15 cellular contexts compared by ENCODE assay signal in genomic region chr3:128178782-128179473, GRCh38. TPM values are rescaled to one million over a fixed set of nuclear protein-coding genes. Genes with fewer than 3 reads are reported as not detected.
A peak's percentile ranks its signal among the peaks of the same experiment; 100 is the strongest.
DNase-seq lines count a peak whose midpoint lies in the region; ATAC-seq and TF ChIP-seq lines count a peak whose summit lies in the region.
"Had no signal": no experiment of that assay in that cellular context is flagged by ENCODE, and none has a peak within 500 bp of the region (broad histone marks: within the 10 kb centered on the region; RNA-seq: fewer than 3 reads in every experiment).

No MANE protein-coding gene starts in this region.

- H2BK15ac ChIP-seq in IMR-90 (ENCODE audit: low read depth, low read length), result no peak overlapping the region

- no peak overlapping the region for H3K9ac ChIP-seq in IMR-90 (ENCODE audit: low read depth, low read length)

- in situ Hi-C loops in IMR-90 (cut with MboI; ENCODE audit: low sequenced_read_pairs), result loop anchor here (10.0 kb wide), 1 partner anchor 416 kb away; no protein-coding TSS in a partner anchor

- 0 out of 2 replicates have a peak, but pooled peaks cover under 1% of the 10 kb centered on the region for H4K20me1 ChIP-seq in IMR-90 (ENCODE audit: insufficient read depth, low read length)

- POLR2A ChIA-PET in IMR-90 (lab: Charles Lee; ENCODE audit: unreplicated experiment), result no interaction called here

- no peak overlapping the region for H3K4me3 Mint-ChIP-seq in mesothelial cell of epicardium
- H3K4me3 Mint-ChIP-seq: central memory CD8-positive, alpha-beta T cell had no signal

- CTCF ChIA-PET in IMR-90 (lab: Yijun Ruan, JAX), result no interaction called here

- H3K27ac Mint-ChIP-seq in mesothelial cell of epicardium, result peak overlapping the region; percentile 41
- H3K27ac Mint-ChIP-seq: activated naive CD4-positive, alpha-beta T cell treated with anti-CD3 and anti-CD28 coated beads, Interleukin-2, amount 50 U/mL, for 24 hours had no signal

- H3K27me3 ChIP-seq in ACC112 (ENCODE audit: insufficient read depth, low read length), result no peaks in the 10 kb centered on the region
- H3K27me3 ChIP-seq in IMR-90 (ENCODE audit: control insufficient read depth, insufficient read depth, low read length), result no peaks in the 10 kb centered on the region
- H3K27me3 ChIP-seq: sigmoid colon had no signal

- H2BK20ac ChIP-seq in IMR-90 (ENCODE audit: low read depth, low read length), result no peak overlapping the region

- no peak overlapping the region for H4K8ac ChIP-seq in IMR-90 (ENCODE audit: low read depth in 2 of 2, low read length in 2 of 2)

- H3K9me1 ChIP-seq in IMR-90 (ENCODE audit: insufficient read depth, low read length), result 0 out of 2 replicates have a peak, but pooled peaks cover 3% of the 10 kb centered on the region

- no peak overlapping the region for H3K18ac ChIP-seq in IMR-90 (ENCODE audit: low read depth, low read length)

- no peak overlapping the region for H3K14ac ChIP-seq in IMR-90 (replicated peaks; ENCODE audit: low read depth, low read length)

- peaks cover 23% of the 10 kb centered on the region for H3K4me1 ChIP-seq in ACC112 (ENCODE audit: control insufficient read depth, insufficient read depth, low read length, unreplicated experiment)
- H3K4me1 ChIP-seq in IMR-90 (ENCODE audit: control insufficient read depth, insufficient read depth, low read length), result peaks cover 2% of the 10 kb centered on the region; the same call in 1 of the 2 replicates

- BruUV-seq in IMR-90 (replicated peaks; lab: Mats Ljungman, UMichigan), result no TSS peak

- H2AFZ ChIP-seq in ACC112 (ENCODE audit: low read length, unreplicated experiment) (peak overlapping the region; percentile 34), IMR-90 (replicated peaks; ENCODE audit: low read length, poor library complexity) (no peak overlapping the region)

- ATAC-seq in IMR-90 (ENCODE audit: low read depth) (peak; percentile 72), HG02973 (IDR thresholded peaks at IDR 0.05; ENCODE audit: unreplicated experiment) (no peak)

- H3K4me2 ChIP-seq in IMR-90 (ENCODE audit: low read depth, low read length), result peak overlapping the region; percentile 56

- peaks cover 54% of the 10 kb centered on the region for H3K4me1 Mint-ChIP-seq in mesothelial cell of epicardium

- H3K36me3 Mint-ChIP-seq in mesothelial cell of epicardium, result no peaks in the 10 kb centered on the region

- H3K27ac ChIP-seq in ACC112 (ENCODE audit: low read depth, low read length) (peak overlapping the region; percentile 3; the same call in 1 of the 2 replicates), IMR-90 (ENCODE audit: insufficient read depth, low read length) (no peak overlapping the region), coronary artery (no peak overlapping the region)
- H3K27ac ChIP-seq: epithelial cell of prostate, sigmoid colon had no signal

- H3K79me2 ChIP-seq in ACC112 (ENCODE audit: control insufficient read depth, insufficient read depth, low read length, unreplicated experiment), result peaks cover 12% of the 10 kb centered on the region

- no peaks in the 10 kb centered on the region for H3K9me3 Mint-ChIP-seq in mesothelial cell of epicardium
- H3K9me3 Mint-ChIP-seq: activated naive CD4-positive, alpha-beta T cell treated with anti-CD3 and anti-CD28 coated beads, Interleukin-2, amount 50 U/mL, for 24 hours; central memory CD8-positive, alpha-beta T cell had no signal

- intact Hi-C loops in IMR-90 (cut with micrococcal nuclease), result no loop called here

- peaks cover 14 to 20% of the 10 kb centered on the region in 2 experiments; a peak in 3 of 4 replicates for H3K79me1 ChIP-seq in IMR-90 (ENCODE audit: low read depth in 1 of 2, low read length in 2 of 2)

- no CpG with 5 or more reads among the region's 4 CpGs for WGBS in IMR-90 (ENCODE audit: extremely low coverage in 2 of 2, insufficient read length in 1 of 2), 2 experiments

- H3K23ac ChIP-seq in IMR-90 (ENCODE audit: low read depth, low read length), result no peak overlapping the region

- no peak for TF ChIP-seq CTCF in IMR-90 (conservative IDR thresholded peaks at IDR 0.05; ENCODE audit: low read depth, low read length)
- no peak for TF ChIP-seq CTCF in coronary artery (IDR thresholded peaks at IDR 0.05)
- TF ChIP-seq CTCF in mesothelial cell of epicardium (IDR thresholded peaks at IDR 0.05; ENCODE audit: unreplicated experiment), result no peak

- H3K4ac ChIP-seq in IMR-90 (ENCODE audit: low read depth, low read length), result no peak overlapping the region

- H3K36me3 ChIP-seq in ACC112 (ENCODE audit: insufficient read depth, low read length) (no peaks in the 10 kb centered on the region), IMR-90 (ENCODE audit: control insufficient read depth, insufficient read depth, low read length) (no peaks in the 10 kb centered on the region)
- H3K36me3 ChIP-seq: sigmoid colon had no signal

- H3K56ac ChIP-seq in IMR-90 (ENCODE audit: extremely low read depth, insufficient read depth, low read length), result no peak overlapping the region

- TF ChIP-seq RAD21 in IMR-90 (IDR thresholded peaks at IDR 0.05; ENCODE audit: low read length), result no peak

- H2BK5ac ChIP-seq in IMR-90 (ENCODE audit: low read depth, low read length, poor library complexity, severe bottlenecking), result no peak overlapping the region

- dilution Hi-C loops in IMR-90 (cut with HindIII; ENCODE audit: low sequenced_read_pairs, unreplicated experiment), result no loop called here

- no peaks in the 10 kb centered on the region for H3K27me3 Mint-ChIP-seq in mesothelial cell of epicardium (ENCODE audit: low read depth)
- H3K27me3 Mint-ChIP-seq: activated naive CD4-positive, alpha-beta T cell treated with anti-CD3 and anti-CD28 coated beads, Interleukin-2, amount 50 U/mL, for 24 hours; central memory CD8-positive, alpha-beta T cell had no signal

- H2AK5ac ChIP-seq in IMR-90 (ENCODE audit: low read depth, low read length), result no peak overlapping the region

- TF ChIP-seq POLR2A in IMR-90 (IDR thresholded peaks at IDR 0.05; ENCODE audit: low read depth, low read length), result no peak

- no peak overlapping the region for H4K91ac ChIP-seq in IMR-90 (ENCODE audit: insufficient read depth, low read depth, low read length)

- H4K5ac ChIP-seq in IMR-90 (ENCODE audit: low read depth, low read length), result no peak overlapping the region

- H3K9me3 ChIP-seq in IMR-90 (ENCODE audit: control insufficient read depth, insufficient read depth, low read length), result no peaks in the 10 kb centered on the region
- H3K9me3 ChIP-seq: sigmoid colon had no signal

- no peak overlapping the region for H2AK9ac ChIP-seq in IMR-90 (replicated peaks; ENCODE audit: low read depth, low read length, poor library complexity)

- no peak overlapping the region for H2BK120ac ChIP-seq in IMR-90 (ENCODE audit: low read depth, low read length)

- DNase-seq in IMR-90 (peak; percentile 15), coronary artery (ENCODE audit: low spot score) (no peak), mesothelial cell of epicardium (ENCODE audit: low spot score in 2 of 2, unreplicated experiment in 2 of 2) (no peak), mesenteric fat pad (ENCODE audit: low spot score) (no peak), SIG-M5 treated with dmso at 0.1 percent for 504 hours (lab: John Stamatoyannopoulos, UW; ENCODE audit: unreplicated experiment) (no peak)
- no peak for DNase-seq in activated CD4-positive, CD25-positive, alpha-beta regulatory T cell treated with anti-CD3 and anti-CD28 coated beads, Interleukin-2, amount 50 U/mL, for 72 hours
- DNase-seq: HCEC 1CT; NCI-H524; sigmoid colon; stimulated activated naive CD4-positive, alpha-beta T cell treated with Interleukin-2 at 50 U/mL for 16 hours had no signal

- H3K4me3 ChIP-seq in ACC112 (ENCODE audit: low read depth, low read length) (peak overlapping the region; percentile 74), IMR-90 (ENCODE audit: insufficient read depth, low read depth, low read length) (no peak overlapping the region), coronary artery (peak overlapping the region; percentile 32)

TF ChIP-seq in IMR-90, 13 proteins besides CTCF, POLR2A, EP300 and RAD21 (continues in another document):
- no peak for TF ChIP-seq RCOR1 (IDR thresholded peaks at IDR 0.05; ENCODE audit: insufficient replicate concordance, low read length)
- TF ChIP-seq FOS (IDR thresholded peaks at IDR 0.05; ENCODE audit: low read depth, low read length), result no peak
- no peak for TF ChIP-seq MAZ (IDR thresholded peaks at IDR 0.05; ENCODE audit: borderline replicate concordance, low read depth, low read length)
- no peak for TF ChIP-seq ELK1 (IDR thresholded peaks at IDR 0.05; ENCODE audit: borderline replicate concordance, low read depth, low read length)
- no peak for TF ChIP-seq USF2 (IDR thresholded peaks at IDR 0.05; ENCODE audit: low read depth, low read length)
- TF ChIP-seq MAFK (IDR thresholded peaks at IDR 0.05; ENCODE audit: low read depth, low read length), result no peak
- TF ChIP-seq NFE2L2 (IDR thresholded peaks at IDR 0.05; ENCODE audit: low read depth, low read length), result no peak
- TF ChIP-seq CEBPB (IDR thresholded peaks at IDR 0.05; ENCODE audit: low read depth, low read length), result no peak; the same call in 1 of the 2 replicates

RNA-seq across cellular contexts. Expression of gene EEFSEC, which starts 25.6 kb away (rescaled TPM):
- 4.4 and 4.5 TPM in 2 replicates for total RNA-seq in IMR-90 (2012; rRNA removed)
- 9.3 and 10.6 TPM in 2 replicates for polyA plus RNA-seq in IMR-90 (2012; rRNA removed)
- polyA plus RNA-seq in IMR-90 (2012; cell fraction: cytosol; rRNA removed), result 5.9 and 11.2 TPM in 2 replicates
- 7.5 and 15.5 TPM in 2 replicates for polyA plus RNA-seq in IMR-90 (2012; cell fraction: nucleus; rRNA removed; ENCODE audit: low replicate concordance)
- total RNA-seq in mesothelial cell of epicardium, result 17.2 to 19.4 TPM (median 18.6 TPM) in 3 replicates
- 13.6 TPM for total RNA-seq in mesenteric fat pad

RNA-seq across cellular contexts. Expression of gene RUVBL1, which starts 55.3 kb away (rescaled TPM):
- total RNA-seq in IMR-90 (2012; rRNA removed) (83.3 and 99.2 TPM in 2 replicates), mesothelial cell of epicardium (37.8 to 40.6 TPM (median 38.6 TPM) in 3 replicates), mesenteric fat pad (28.7 TPM)
- 68.7 and 75.2 TPM in 2 replicates for polyA plus RNA-seq in IMR-90 (2012; rRNA removed)
- polyA plus RNA-seq in IMR-90 (2012; cell fraction: cytosol; rRNA removed), result 43.0 and 49.3 TPM in 2 replicates
- polyA plus RNA-seq in IMR-90 (2012; cell fraction: nucleus; rRNA removed; ENCODE audit: low replicate concordance), result 21.0 and 28.8 TPM in 2 replicates
